8 cellular contexts compared by ENCODE assay signal in the genomic region with DNA sequence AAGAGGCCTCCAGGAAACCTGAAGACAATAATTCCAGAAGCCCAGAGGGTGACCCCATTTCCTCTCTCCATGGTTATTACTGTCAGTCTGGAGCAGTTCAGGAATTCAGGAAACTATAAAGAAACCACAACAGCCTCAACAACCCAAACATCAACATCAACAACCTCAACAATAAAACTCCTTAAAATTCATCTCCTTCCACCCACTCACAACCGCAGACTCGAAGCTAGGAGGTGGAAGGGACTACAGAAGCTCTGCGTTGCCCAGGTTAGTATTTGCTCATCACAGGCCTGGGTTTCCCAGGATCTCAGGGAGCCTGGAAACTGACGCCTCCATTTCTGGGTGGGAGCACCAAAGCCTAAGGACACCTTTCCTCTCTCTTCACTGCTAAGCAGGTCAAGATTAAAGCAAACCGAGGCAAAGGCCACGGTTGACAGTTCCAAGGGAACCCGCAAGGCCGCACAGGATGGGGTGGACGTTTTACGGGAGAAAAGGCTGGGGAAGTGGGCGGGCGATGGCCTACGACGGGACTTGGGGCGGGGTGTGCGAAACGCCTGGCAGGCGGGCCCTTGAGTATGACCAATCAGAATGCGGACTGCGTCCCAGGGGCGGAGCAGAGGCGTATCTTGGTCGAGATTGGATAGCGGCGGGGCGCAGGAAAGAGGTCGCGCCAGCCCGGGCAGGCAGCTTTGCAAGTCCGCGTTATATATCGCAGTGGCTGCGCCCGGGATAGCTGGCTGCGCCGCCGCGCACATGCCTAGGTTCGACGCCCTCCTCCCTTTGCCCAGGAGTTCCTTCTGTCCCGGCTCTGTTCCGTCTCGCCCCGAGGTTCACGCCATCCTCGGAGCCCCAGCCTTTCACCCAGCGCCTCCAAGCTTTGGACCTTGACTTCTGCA. TPM values are rescaled to one million over a fixed set of nuclear protein-coding genes. Genes with fewer than 3 reads are reported as not detected.
DNase-seq lines count a peak whose midpoint lies in the region; ATAC-seq, FAIRE-seq and TF ChIP-seq lines count a peak whose summit lies in the region.

A gene with protein sequence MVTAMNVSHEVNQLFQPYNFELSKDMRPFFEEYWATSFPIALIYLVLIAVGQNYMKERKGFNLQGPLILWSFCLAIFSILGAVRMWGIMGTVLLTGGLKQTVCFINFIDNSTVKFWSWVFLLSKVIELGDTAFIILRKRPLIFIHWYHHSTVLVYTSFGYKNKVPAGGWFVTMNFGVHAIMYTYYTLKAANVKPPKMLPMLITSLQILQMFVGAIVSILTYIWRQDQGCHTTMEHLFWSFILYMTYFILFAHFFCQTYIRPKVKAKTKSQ (plus strand): TSS at position 654 of the 896 bp plus-strand sequence. CDS start 250 bp downstream, outside the sequence.

- FAIRE-seq in H54 (lab: Jason Lieb, UNC), result no peak

- no peak within 1 kb of the TSS for H3K27ac ChIP-seq in MM.1S (ENCODE audit: low read length)
- H3K27ac ChIP-seq in aorta (ENCODE audit: low read depth in 1 of 2, low read length in 2 of 2), result no peak within 1 kb of the TSS

- H3K9ac ChIP-seq in MM.1S (ENCODE audit: low read length), result peak within 1 kb of the TSS; percentile 24; the same call in 1 of the 2 replicates

- no peaks in the 10 kb centered on the region for H3K9me3 ChIP-seq in MM.1S (replicated peaks; ENCODE audit: insufficient read depth, low read length)
- no peaks in the 10 kb centered on the region for H3K9me3 ChIP-seq in aorta (ENCODE audit: control insufficient read depth, low read length)

- no peaks in the 10 kb centered on the region for H3F3A ChIP-seq in MM.1S (ENCODE audit: insufficient read depth, low read length)

- peak; percentile 95 for ATAC-seq in aorta (ENCODE audit: low FRiP score)

- H3K4me2 ChIP-seq in MM.1S (ENCODE audit: low read depth, low read length), result peak within 1 kb of the TSS; percentile 90

- intact Hi-C loops in aorta (cut with DNase I), result loop anchor here (5.0 kb wide), 2 partner anchors 59 to 171 kb away; a partner anchor contains a TSS

- in situ Hi-C loops in astrocyte of the spinal cord (cut with HindIII; ENCODE audit: low sequenced_read_pairs), result no loop called here

- no peaks in the 10 kb centered on the region for H3K79me2 ChIP-seq in MM.1S (ENCODE audit: low read length)

- H3K4me1 ChIP-seq in MM.1S (ENCODE audit: low read length) (peaks cover 9% of the 10 kb centered on the region), aorta (ENCODE audit: control insufficient read depth in 1 of 2, insufficient read depth in 2 of 2, low read length in 2 of 2) (no peaks in the 10 kb centered on the region)

- 0 out of 2 replicates have a peak, but pooled peaks have one; percentile 12 for TF ChIP-seq POLR2A in H54 (IDR thresholded peaks at IDR 0.05; ENCODE audit: low read depth, low read length)

- H3K4me3 ChIP-seq in MM.1S (ENCODE audit: low read length) (peak within 1 kb of the TSS; percentile 53), astrocyte of the spinal cord (ENCODE audit: low read depth, low read length) (no peak within 1 kb of the TSS), aorta (ENCODE audit: low read length in 2 of 2) (no peak within 1 kb of the TSS)

- no peaks in the 10 kb centered on the region for H3K9me2 ChIP-seq in MM.1S (replicated peaks; ENCODE audit: insufficient read depth, low read length)

- DNase-seq in Daoy (ENCODE audit: low read depth), result peak; percentile 93
- peak; percentile 97 for DNase-seq in H54 (ENCODE audit: insufficient read length, low spot score)
- DNase-seq in MM.1S, result peak; percentile 96
- DNase-seq in T1000 (lab: John Stamatoyannopoulos, UW), result peak; percentile 81
- peak; percentile 95 for DNase-seq in astrocyte of the spinal cord (ENCODE audit: low read depth, low spot score)
- peak; percentile 98 for DNase-seq in hepatic stellate cell (ENCODE audit: low spot score)
- DNase-seq in renal cortical epithelial cell (ENCODE audit: low read depth), result peak; percentile 91
- peak; percentile 97 for DNase-seq in aorta

- peak within 1 kb of the TSS; percentile 94 for H2AFZ ChIP-seq in MM.1S (ENCODE audit: low read length)

- no peaks in the 10 kb centered on the region for H3K36me3 ChIP-seq in MM.1S (replicated peaks; ENCODE audit: insufficient read depth, low read length)
- H3K36me3 ChIP-seq in aorta (ENCODE audit: control insufficient read depth in 1 of 2, insufficient read depth in 2 of 2, low read length in 1 of 2), result no peaks in the 10 kb centered on the region

- TF ChIP-seq CTCF in MM.1S (IDR thresholded peaks at IDR 0.05; ENCODE audit: low read length), result no peak
- TF ChIP-seq CTCF in astrocyte of the spinal cord (IDR thresholded peaks at IDR 0.05; ENCODE audit: low read depth, low read length), result no peak

- 4 to 6% methylated on average over 47 of the region's 47 CpGs for WGBS in aorta, 2 donors

- H3K27me3 ChIP-seq in MM.1S (replicated peaks; ENCODE audit: insufficient read depth, low read length) (peaks cover 31% of the 10 kb centered on the region), aorta (ENCODE audit: control insufficient read depth in 1 of 2, insufficient read depth in 2 of 2, low read length in 1 of 2) (no peaks in the 10 kb centered on the region)

- no peaks in the 10 kb centered on the region for H4K20me1 ChIP-seq in MM.1S (ENCODE audit: insufficient read depth, low read length)

RNA-seq across cellular contexts. Expression of the gene that starts here (rescaled TPM):
- 0.06 TPM in 1 of 2 replicates, not detected in the other for total RNA-seq in Daoy (2014; rRNA removed; shearing (Covaris generic))
- total RNA-seq in renal cortical epithelial cell, result 0.69 and 1.3 TPM in 2 replicates
- total RNA-seq in aorta, result not detected
- not detected for polyA plus RNA-seq in aorta

Comparison
In these comparisons a context has a peak if more than half of its experiments do, and no peak if none do; other contexts are left out.
1. Peak in DNase-seq in Daoy; RNA of the gene not detected or under 1 TPM.
2. Peak in DNase-seq and ATAC-seq in aorta; RNA of the gene not detected or under 1 TPM.